ENCODE assay signal across 30 cellular contexts in genomic region chr15:68764090-68764489, GRCh38.
"Had no signal": no experiment of that assay in that cellular context is flagged by ENCODE, and none has a peak within 500 bp of the region (broad histone marks: within the 10 kb centered on the region; RNA-seq: fewer than 3 reads in every experiment).

No MANE protein-coding gene starts in this region.

- ATAC-seq: left colon; left lung; lower lobe of right lung; naive thymus-derived CD8-positive, alpha-beta T cell; pancreas; stimulated activated effector memory CD8-positive, alpha-beta T cell treated with anti-CD3 and anti-CD28 coated beads, Interleukin-12 subunit alpha, Interleukin-12 subunit beta, amount 100 ng/mL, for 72 hours; stimulated activated naive CD8-positive, alpha-beta T cell treated with anti-CD3 and anti-CD28 coated beads, Interleukin-15, amount 100 ng/mL, for 72 hours; upper lobe of right lung had no signal

- H3K9me3 ChIP-seq: left lung, lower lobe of right lung, pancreas, prostate gland, sigmoid colon, spleen, testis, thyroid gland, transverse colon, upper lobe of right lung had no signal

- H3K4me1 Mint-ChIP-seq: immature natural killer cell; naive thymus-derived CD8-positive, alpha-beta T cell; nephron; neural crest cell; stimulated activated effector memory CD8-positive, alpha-beta T cell treated with anti-CD3 and anti-CD28 coated beads, Interleukin-12 subunit alpha, Interleukin-12 subunit beta, amount 100 ng/mL, for 72 hours; stimulated activated naive CD8-positive, alpha-beta T cell treated with anti-CD3 and anti-CD28 coated beads, Interleukin-15, amount 100 ng/mL, for 72 hours had no signal

- H3K27ac Mint-ChIP-seq: immature natural killer cell; naive thymus-derived CD8-positive, alpha-beta T cell; nephron; stimulated activated effector memory CD8-positive, alpha-beta T cell treated with anti-CD3 and anti-CD28 coated beads, Interleukin-12 subunit alpha, Interleukin-12 subunit beta, amount 100 ng/mL, for 72 hours; stimulated activated naive CD8-positive, alpha-beta T cell treated with anti-CD3 and anti-CD28 coated beads, Interleukin-15, amount 100 ng/mL, for 72 hours had no signal

- H3K4me1 ChIP-seq: left lung, lower lobe of right lung, pancreas, prostate gland, sigmoid colon, spleen, testis, thyroid gland, transverse colon, upper lobe of right lung had no signal

- H3K27ac ChIP-seq: left lung, lower lobe of right lung, pancreas, prostate gland, sigmoid colon, spleen, testis, thyroid gland, transverse colon, upper lobe of right lung had no signal

- FAIRE-seq: islet of Langerhans, kidney, pancreas, small intestine had no signal

- DNase-seq: hypothalamus; immature natural killer cell; kidney; left colon; left lung; lower lobe of right lung; mammary epithelial cell; mesenchymal stem cell; naive thymus-derived CD8-positive, alpha-beta T cell; nucleus accumbens; pancreas; posterior cingulate gyrus; retina; right cardiac atrium; sigmoid colon; small intestine; spleen; stimulated activated CD4-positive, alpha-beta T cell treated with anti-CD3 and anti-CD28 coated beads, Interleukin-4, amount 100 ng/mL, for 24 hours; stimulated activated naive CD4-positive, alpha-beta T cell treated with Interleukin-2 at 50 U/mL for 16 hours; stimulated activated naive CD8-positive, alpha-beta T cell treated with anti-CD3 and anti-CD28 coated beads, Interleukin-15, amount 100 ng/mL, for 72 hours; substantia nigra; testis; thyroid gland; transverse colon; upper lobe of right lung had no signal

- H3K9me3 Mint-ChIP-seq: immature natural killer cell; naive thymus-derived CD8-positive, alpha-beta T cell; nephron; neural crest cell; stimulated activated effector memory CD8-positive, alpha-beta T cell treated with anti-CD3 and anti-CD28 coated beads, Interleukin-12 subunit alpha, Interleukin-12 subunit beta, amount 100 ng/mL, for 72 hours; stimulated activated naive CD8-positive, alpha-beta T cell treated with anti-CD3 and anti-CD28 coated beads, Interleukin-15, amount 100 ng/mL, for 72 hours had no signal

- H3K4me3 ChIP-seq: left lung, lower lobe of right lung, pancreas, prostate gland, sigmoid colon, spleen, testis, thyroid gland, transverse colon, upper lobe of right lung had no signal

- H3K4me3 Mint-ChIP-seq: immature natural killer cell; naive thymus-derived CD8-positive, alpha-beta T cell; nephron; neural crest cell; stimulated activated effector memory CD8-positive, alpha-beta T cell treated with anti-CD3 and anti-CD28 coated beads, Interleukin-12 subunit alpha, Interleukin-12 subunit beta, amount 100 ng/mL, for 72 hours; stimulated activated naive CD8-positive, alpha-beta T cell treated with anti-CD3 and anti-CD28 coated beads, Interleukin-15, amount 100 ng/mL, for 72 hours had no signal

- H3K36me3 Mint-ChIP-seq: immature natural killer cell; naive thymus-derived CD8-positive, alpha-beta T cell; stimulated activated effector memory CD8-positive, alpha-beta T cell treated with anti-CD3 and anti-CD28 coated beads, Interleukin-12 subunit alpha, Interleukin-12 subunit beta, amount 100 ng/mL, for 72 hours had no signal
